Comparison of ENCODE assay signal across 15 cellular contexts in the genomic region with DNA sequence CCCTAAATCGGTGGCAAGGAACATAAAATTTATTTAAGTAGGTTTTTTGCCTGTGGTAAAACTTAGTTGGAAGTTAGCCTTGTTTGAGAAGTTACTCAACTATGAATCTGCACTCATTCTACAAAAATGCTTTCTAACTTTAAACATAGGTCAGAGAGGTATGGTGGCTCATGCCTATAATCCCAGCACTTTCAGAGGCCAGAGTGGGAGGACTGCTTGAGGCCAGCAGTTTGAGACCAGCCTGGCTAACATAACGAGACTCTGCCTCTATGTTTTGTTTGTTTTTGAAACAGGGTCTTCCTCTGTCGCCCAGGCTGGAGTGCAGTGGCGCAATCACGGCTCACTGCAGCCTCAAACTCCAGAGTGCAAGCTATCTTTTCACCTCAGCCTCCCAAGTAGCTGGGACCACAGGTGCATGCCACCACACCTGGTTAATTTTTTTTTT. TPM values are rescaled to one million over a fixed set of nuclear protein-coding genes. Genes with fewer than 3 reads are reported as not detected.
DNase-seq lines count a peak whose midpoint lies in the region; ATAC-seq and TF ChIP-seq lines count a peak whose summit lies in the region.
"Had no signal": no experiment of that assay in that cellular context is flagged by ENCODE, and none has a peak within 500 bp of the region (broad histone marks: within the 10 kb centered on the region; RNA-seq: fewer than 3 reads in every experiment).

No MANE protein-coding gene starts in this region.

- no peaks in the 10 kb centered on the region for H3K36me3 Mint-ChIP-seq in T-cell

- TF ChIP-seq CTCF in epithelial cell of esophagus (IDR thresholded peaks at IDR 0.05; ENCODE audit: insufficient read depth, low read depth, low read length, missing control alignments) = no peak

- no peak for ATAC-seq in T-cell (replicated peaks in 1 of 4)
- ATAC-seq: left cardiac atrium, upper lobe of right lung had no signal

- no peaks in the 10 kb centered on the region for H3K9me3 Mint-ChIP-seq in T-cell

- H3K4me3 Mint-ChIP-seq in T-cell = no peak overlapping the region

- H3K4me3 ChIP-seq in MG63 (no peak overlapping the region), epithelial cell of esophagus (ENCODE audit: low read length) (no peak overlapping the region)
- H3K4me3 ChIP-seq: upper lobe of right lung had no signal

- no peaks in the 10 kb centered on the region for H3K36me3 ChIP-seq in MG63
- H3K36me3 ChIP-seq: upper lobe of right lung had no signal

- peak; percentile 77 for DNase-seq in ELR (ENCODE audit: low read depth)
- peak; percentile 49 for DNase-seq in MG63
- DNase-seq in epithelial cell of esophagus (ENCODE audit: low read depth) = peak; percentile 14
- peak; percentile 42 for DNase-seq in renal cortical epithelial cell (ENCODE audit: low read depth)
- DNase-seq in OCI-M1 (lab: John Stamatoyannopoulos, UW) = no peak
- no peak for DNase-seq in RKO (ENCODE audit: low spot score)
- DNase-seq in T-cell = no peak
- DNase-seq in NCI-H2107 treated with DMSO at 0.1 percent for 48 hours (lab: John Stamatoyannopoulos, UW; ENCODE audit: unreplicated experiment) = no peak
- DNase-seq: activated CD8-positive, alpha-beta memory T cell treated with anti-CD3 and anti-CD28 coated beads, Interleukin-2, amount 50 U/mL, for 4 hours; activated naive CD4-positive, alpha-beta T cell treated with Interleukin-2 at 50 U/mL for 16 hours; caudate nucleus; left cardiac atrium; NCI-H1417; NCI-H446 treated with DMSO at 0.1 percent for 48 hours; upper lobe of right lung had no signal

- no peaks in the 10 kb centered on the region for H3K27me3 Mint-ChIP-seq in T-cell

- H3K4me1 Mint-ChIP-seq in T-cell = no peaks in the 10 kb centered on the region

- POLR2A ChIA-PET in T-cell (lab: Charles Lee) = no interaction called here

- no peak overlapping the region for H3K27ac Mint-ChIP-seq in T-cell

- H3K9me3 ChIP-seq in MG63 = no peaks in the 10 kb centered on the region
- H3K9me3 ChIP-seq: upper lobe of right lung had no signal

- no peaks in the 10 kb centered on the region for H3K27me3 ChIP-seq in MG63
- H3K27me3 ChIP-seq: upper lobe of right lung had no signal

- CTCF ChIA-PET in T-cell (lab: Charles Lee) = no interaction called here

RNA-seq across cellular contexts. Expression of a gene that starts 16.2 kb away (rescaled TPM):
- 1.1 and 1.3 TPM in 2 replicates for total RNA-seq in MG63 (2014; rRNA removed; shearing (Covaris generic); ENCODE audit: low replicate concordance)
- 0.87 and 6.3 TPM in 2 replicates for total RNA-seq in renal cortical epithelial cell
- 1 to 10 TPM; 2.5 to 5.2 (median 3.3) TPM for total RNA-seq in T-cell

RNA-seq across cellular contexts. Expression of a gene that starts 42.0 kb away (rescaled TPM):
- 7.7 and 13.7 TPM in 2 replicates for total RNA-seq in MG63 (2014; rRNA removed; shearing (Covaris generic); ENCODE audit: low replicate concordance)
- total RNA-seq in renal cortical epithelial cell (39.2 and 42.5 TPM in 2 replicates), T-cell (10 to 100 TPM in 3 of 5 donors, 1 to 10 TPM in 2; 5.4 to 12.1 (median 11.1) TPM)

RNA-seq across cellular contexts. Expression of a gene that starts 42.3 kb away (rescaled TPM):
- total RNA-seq in MG63 (2014; rRNA removed; shearing (Covaris generic); ENCODE audit: low replicate concordance) = 34.0 and 64.8 TPM in 2 replicates
- total RNA-seq in renal cortical epithelial cell = 12.5 and 31.4 TPM in 2 replicates
- 10 to 100 TPM in 3 of 5 donors, 1 to 10 TPM in 2; 3.5 to 20.5 (median 15.0) TPM for total RNA-seq in T-cell

Comparison
In these comparisons a context has a peak if more than half of its experiments do, and no peak if none do; other contexts are left out.
1. DNase-seq: peak in ELR (single experiment), MG63 (single experiment), epithelial cell of esophagus (single experiment) and renal cortical epithelial cell (single experiment); none in OCI-M1 (single experiment), RKO (single experiment), T-cell (0 of 34) and NCI-H2107 treated with DMSO at 0.1 percent for 48 hours (single experiment).